Comparison of ENCODE assay signal across 7 cellular contexts in the genomic region with DNA sequence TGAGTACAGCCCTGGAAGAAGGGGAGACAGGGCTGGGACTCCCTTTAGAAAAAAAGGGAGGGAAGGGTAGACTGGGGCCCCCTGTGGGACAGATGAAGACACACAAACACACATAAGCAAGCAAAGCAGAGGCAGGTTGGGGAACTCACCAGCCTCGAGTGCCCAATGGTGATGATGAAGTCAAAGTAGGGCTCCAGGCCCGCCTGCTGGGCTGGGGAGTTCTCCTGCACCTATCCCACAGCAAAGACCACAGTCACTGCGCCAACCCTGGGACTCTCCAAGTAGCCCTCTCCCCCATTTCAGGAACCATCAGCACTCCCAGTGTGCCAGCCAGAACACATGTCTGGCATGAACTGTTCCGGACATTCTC. TPM values are rescaled to one million over a fixed set of nuclear protein-coding genes. Genes with fewer than 3 reads are reported as not detected.
DNase-seq lines count a peak whose midpoint lies in the region; ATAC-seq and TF ChIP-seq lines count a peak whose summit lies in the region.
"Had no signal": no experiment of that assay in that cellular context is flagged by ENCODE, and none has a peak within 500 bp of the region (broad histone marks: within the 10 kb centered on the region; RNA-seq: fewer than 3 reads in every experiment).

No MANE protein-coding gene starts in this region.

- ATAC-seq in GM21576 (IDR thresholded peaks at IDR 0.05; ENCODE audit: unreplicated experiment) (no peak), HG02759 (IDR thresholded peaks at IDR 0.05; ENCODE audit: unreplicated experiment) (no peak)

- H3K4me3 Mint-ChIP-seq in mesothelial cell of epicardium, result no peak overlapping the region
- H3K4me3 Mint-ChIP-seq: activated T-helper 1 cell treated with anti-CD3 and anti-CD28 coated beads, Interleukin-12 subunit alpha, Interleukin-12 subunit beta, Interleukin-2, Interleukin-4 antibody, amounts not matched to agents 30 ng/mL and 10 ng/mL and 1 ng/mL, durations not matched to agents 14 hours and 24 hours and 36 hours had no signal

- H3K27ac Mint-ChIP-seq in mesothelial cell of epicardium, result peak overlapping the region; percentile 25
- H3K27ac Mint-ChIP-seq: activated T-helper 1 cell treated with anti-CD3 and anti-CD28 coated beads, Interleukin-12 subunit alpha, Interleukin-12 subunit beta, Interleukin-2, Interleukin-4 antibody, amounts not matched to agents 30 ng/mL and 10 ng/mL and 1 ng/mL, durations not matched to agents 14 hours and 24 hours and 36 hours had no signal

- H3K27me3 Mint-ChIP-seq in mesothelial cell of epicardium (ENCODE audit: low read depth), result no peaks in the 10 kb centered on the region

- TF ChIP-seq CTCF in GM12872 (IDR thresholded peaks at IDR 0.05; ENCODE audit: insufficient read depth, low read depth, low read length) (peak; percentile 30; the same call in 1 of the 3 replicates), mesothelial cell of epicardium (IDR thresholded peaks at IDR 0.05; ENCODE audit: unreplicated experiment) (no peak)

- DNase-seq in RPMI8226 (peak; percentile 22), mesothelial cell of epicardium (ENCODE audit: low spot score in 2 of 2, unreplicated experiment in 2 of 2) (no peak), posterior vena cava (ENCODE audit: low spot score) (no peak)

- H3K4me1 Mint-ChIP-seq in mesothelial cell of epicardium, result peaks cover 28% of the 10 kb centered on the region

- intact Hi-C loops in posterior vena cava (cut with DNase I), result no loop called here

- no peaks in the 10 kb centered on the region for H3K36me3 Mint-ChIP-seq in mesothelial cell of epicardium

- H3K9me3 Mint-ChIP-seq in mesothelial cell of epicardium, result no peaks in the 10 kb centered on the region
- H3K9me3 Mint-ChIP-seq: activated T-helper 1 cell treated with anti-CD3 and anti-CD28 coated beads, Interleukin-12 subunit alpha, Interleukin-12 subunit beta, Interleukin-2, Interleukin-4 antibody, amounts not matched to agents 30 ng/mL and 10 ng/mL and 1 ng/mL, durations not matched to agents 14 hours and 24 hours and 36 hours had no signal

RNA-seq across cellular contexts. Expression of gene GORASP1, which starts 4.1 kb away (rescaled TPM):
- 70.8 to 71.5 TPM (median 71.1 TPM) in 3 replicates for total RNA-seq in mesothelial cell of epicardium
- 10 to 100 TPM; 50.8 to 61.8 TPM for total RNA-seq in posterior vena cava

RNA-seq across cellular contexts. Expression of gene TTC21A, which starts 4.2 kb away (rescaled TPM):
- total RNA-seq in mesothelial cell of epicardium (10.2 to 12.7 TPM (median 12.3 TPM) in 3 replicates), posterior vena cava (1 to 10 TPM; 3.0 to 5.4 TPM)

RNA-seq across cellular contexts. Expression of gene CSRNP1, which starts 50.1 kb away (rescaled TPM):
- total RNA-seq in mesothelial cell of epicardium (42.7 to 44.7 TPM (median 43.9 TPM) in 3 replicates), posterior vena cava (10 to 100 TPM; 23.5 to 61.4 TPM)

RNA-seq across cellular contexts. Expression of gene WDR48, which starts 51.5 kb away (rescaled TPM):
- total RNA-seq in mesothelial cell of epicardium, result 54.0 to 59.4 TPM (median 58.9 TPM) in 3 replicates
- total RNA-seq in posterior vena cava, result 10 to 100 TPM; 26.6 to 28.6 TPM

RNA-seq across cellular contexts. Expression of gene SCN11A, which starts 51.6 kb away (rescaled TPM):
- total RNA-seq in mesothelial cell of epicardium, result 1.6 to 1.9 TPM (median 1.6 TPM) in 3 replicates
- total RNA-seq in posterior vena cava, result under 1 TPM; 0.28 to 0.29 TPM
